1 cellular context compared by ENCODE assay signal in the genomic region with DNA sequence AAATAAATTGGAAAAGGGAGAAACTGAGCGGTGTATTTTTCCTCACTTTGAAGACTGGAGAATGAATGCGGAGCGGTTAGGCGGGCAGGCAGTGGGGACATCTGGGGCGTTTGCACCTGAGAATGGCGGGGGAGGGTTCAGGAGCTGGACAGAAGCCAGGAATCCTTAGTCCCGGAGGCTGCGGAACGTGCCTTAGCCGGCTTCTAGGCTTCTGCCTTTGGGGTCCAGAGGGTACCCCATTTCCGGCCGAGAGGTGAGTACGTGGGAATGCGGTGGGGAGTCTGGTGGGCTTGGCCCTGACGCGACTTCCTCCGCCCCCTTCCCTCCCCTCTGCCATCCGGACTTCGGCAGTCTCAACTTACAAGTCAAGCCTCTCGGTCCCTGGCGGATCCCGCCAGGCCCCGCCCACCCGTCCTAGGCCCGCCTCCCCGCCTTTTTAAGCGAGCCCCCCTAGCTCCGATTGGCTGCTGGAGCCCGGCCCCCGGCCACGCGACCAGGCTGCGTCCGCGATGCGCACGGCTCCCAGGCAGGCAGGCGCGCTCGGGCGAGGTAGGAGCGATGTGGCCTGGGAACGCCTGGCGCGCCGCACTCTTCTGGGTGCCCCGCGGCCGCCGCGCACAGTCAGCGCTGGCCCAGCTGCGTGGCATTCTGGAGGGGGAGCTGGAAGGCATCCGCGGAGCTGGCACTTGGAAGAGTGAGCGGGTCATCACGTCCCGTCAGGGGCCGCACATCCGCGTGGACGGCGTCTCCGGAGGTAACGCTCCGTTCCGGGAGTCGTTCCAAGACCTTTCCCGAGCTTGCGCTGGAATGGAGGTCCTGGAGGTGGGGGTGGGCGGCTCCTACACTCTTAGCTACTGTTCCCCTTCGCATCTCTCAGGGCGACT.
TF ChIP-seq lines count a peak whose summit lies in the region.

A gene (plus strand): TSS at position 525 of the 884 bp plus-strand sequence. CDS start 34 bp downstream, at position 559.

TF ChIP-seq in K562, 482 proteins besides CTCF, POLR2A, EP300 and RAD21 (continued from another document and continues in another):
- TF ChIP-seq, protein P1, sequence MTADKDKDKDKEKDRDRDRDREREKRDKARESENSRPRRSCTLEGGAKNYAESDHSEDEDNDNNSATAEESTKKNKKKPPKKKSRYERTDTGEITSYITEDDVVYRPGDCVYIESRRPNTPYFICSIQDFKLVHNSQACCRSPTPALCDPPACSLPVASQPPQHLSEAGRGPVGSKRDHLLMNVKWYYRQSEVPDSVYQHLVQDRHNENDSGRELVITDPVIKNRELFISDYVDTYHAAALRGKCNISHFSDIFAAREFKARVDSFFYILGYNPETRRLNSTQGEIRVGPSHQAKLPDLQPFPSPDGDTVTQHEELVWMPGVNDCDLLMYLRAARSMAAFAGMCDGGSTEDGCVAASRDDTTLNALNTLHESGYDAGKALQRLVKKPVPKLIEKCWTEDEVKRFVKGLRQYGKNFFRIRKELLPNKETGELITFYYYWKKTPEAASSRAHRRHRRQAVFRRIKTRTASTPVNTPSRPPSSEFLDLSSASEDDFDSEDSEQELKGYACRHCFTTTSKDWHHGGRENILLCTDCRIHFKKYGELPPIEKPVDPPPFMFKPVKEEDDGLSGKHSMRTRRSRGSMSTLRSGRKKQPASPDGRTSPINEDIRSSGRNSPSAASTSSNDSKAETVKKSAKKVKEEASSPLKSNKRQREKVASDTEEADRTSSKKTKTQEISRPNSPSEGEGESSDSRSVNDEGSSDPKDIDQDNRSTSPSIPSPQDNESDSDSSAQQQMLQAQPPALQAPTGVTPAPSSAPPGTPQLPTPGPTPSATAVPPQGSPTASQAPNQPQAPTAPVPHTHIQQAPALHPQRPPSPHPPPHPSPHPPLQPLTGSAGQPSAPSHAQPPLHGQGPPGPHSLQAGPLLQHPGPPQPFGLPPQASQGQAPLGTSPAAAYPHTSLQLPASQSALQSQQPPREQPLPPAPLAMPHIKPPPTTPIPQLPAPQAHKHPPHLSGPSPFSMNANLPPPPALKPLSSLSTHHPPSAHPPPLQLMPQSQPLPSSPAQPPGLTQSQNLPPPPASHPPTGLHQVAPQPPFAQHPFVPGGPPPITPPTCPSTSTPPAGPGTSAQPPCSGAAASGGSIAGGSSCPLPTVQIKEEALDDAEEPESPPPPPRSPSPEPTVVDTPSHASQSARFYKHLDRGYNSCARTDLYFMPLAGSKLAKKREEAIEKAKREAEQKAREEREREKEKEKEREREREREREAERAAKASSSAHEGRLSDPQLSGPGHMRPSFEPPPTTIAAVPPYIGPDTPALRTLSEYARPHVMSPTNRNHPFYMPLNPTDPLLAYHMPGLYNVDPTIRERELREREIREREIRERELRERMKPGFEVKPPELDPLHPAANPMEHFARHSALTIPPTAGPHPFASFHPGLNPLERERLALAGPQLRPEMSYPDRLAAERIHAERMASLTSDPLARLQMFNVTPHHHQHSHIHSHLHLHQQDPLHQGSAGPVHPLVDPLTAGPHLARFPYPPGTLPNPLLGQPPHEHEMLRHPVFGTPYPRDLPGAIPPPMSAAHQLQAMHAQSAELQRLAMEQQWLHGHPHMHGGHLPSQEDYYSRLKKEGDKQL (CRISPR knock-in tag; IDR thresholded peaks at IDR 0.05; ENCODE audit: borderline replicate concordance): no peak
- TF ChIP-seq SIN3B (IDR thresholded peaks at IDR 0.05; ENCODE audit: low read depth): peak; percentile 72; the same call in 1 of the 2 replicates
- TF ChIP-seq HDAC8 (tag; IDR thresholded peaks at IDR 0.05): no peak
- TF ChIP-seq HMG20A (CRISPR knock-in tag; conservative IDR thresholded peaks at IDR 0.05): no peak
- TF ChIP-seq, protein P2, sequence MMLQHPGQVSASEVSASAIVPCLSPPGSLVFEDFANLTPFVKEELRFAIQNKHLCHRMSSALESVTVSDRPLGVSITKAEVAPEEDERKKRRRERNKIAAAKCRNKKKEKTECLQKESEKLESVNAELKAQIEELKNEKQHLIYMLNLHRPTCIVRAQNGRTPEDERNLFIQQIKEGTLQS (IDR thresholded peaks at IDR 0.05): no peak
- TF ChIP-seq, protein P2 (CRISPR knock-in tag; conservative IDR thresholded peaks at IDR 0.05): no peak
- peak; percentile 61 for TF ChIP-seq SMAD1 (IDR thresholded peaks at IDR 0.05; ENCODE audit: low read depth, low read length, partially characterized antibody)
- TF ChIP-seq HDAC1 (IDR thresholded peaks at IDR 0.05): peak in 1 of 2 experiments; percentile 93; a peak in 2 of 4 replicates
- no peak for TF ChIP-seq ETS2 (tag; IDR thresholded peaks at IDR 0.05; ENCODE audit: borderline replicate concordance, poor library complexity, severe bottlenecking)
- TF ChIP-seq ZNF79 (CRISPR knock-in tag; IDR thresholded peaks at IDR 0.05; ENCODE audit: low read depth): no peak
- no peak for TF ChIP-seq ZNF124 (CRISPR knock-in tag; IDR thresholded peaks at IDR 0.05)
- TF ChIP-seq ELF1 (tag; IDR thresholded peaks at IDR 0.05): no peak
- no peak for TF ChIP-seq MYNN (IDR thresholded peaks at IDR 0.05)
- no peak for TF ChIP-seq MYNN (CRISPR knock-in tag; IDR thresholded peaks at IDR 0.05)
- no peak for TF ChIP-seq ZNF644 (tag; IDR thresholded peaks at IDR 0.05; ENCODE audit: low read depth)
- TF ChIP-seq, protein P3, sequence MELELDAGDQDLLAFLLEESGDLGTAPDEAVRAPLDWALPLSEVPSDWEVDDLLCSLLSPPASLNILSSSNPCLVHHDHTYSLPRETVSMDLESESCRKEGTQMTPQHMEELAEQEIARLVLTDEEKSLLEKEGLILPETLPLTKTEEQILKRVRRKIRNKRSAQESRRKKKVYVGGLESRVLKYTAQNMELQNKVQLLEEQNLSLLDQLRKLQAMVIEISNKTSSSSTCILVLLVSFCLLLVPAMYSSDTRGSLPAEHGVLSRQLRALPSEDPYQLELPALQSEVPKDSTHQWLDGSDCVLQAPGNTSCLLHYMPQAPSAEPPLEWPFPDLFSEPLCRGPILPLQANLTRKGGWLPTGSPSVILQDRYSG (tag; conservative IDR thresholded peaks at IDR 0.05; ENCODE audit: low read depth): no peak
- no peak for TF ChIP-seq ZNF133 (CRISPR knock-in tag; IDR thresholded peaks at IDR 0.05)
- TF ChIP-seq PHF21A (IDR thresholded peaks at IDR 0.05; ENCODE audit: borderline replicate concordance, low read depth): no peak
- peak; percentile 78; the same call in 1 of the 2 replicates for TF ChIP-seq PHF8 (IDR thresholded peaks at IDR 0.05; ENCODE audit: borderline replicate concordance, low read length)
- peak; percentile 80; the same call in 1 of the 2 replicates for TF ChIP-seq ZBTB7A (IDR thresholded peaks at IDR 0.05; ENCODE audit: borderline replicate concordance, control insufficient read depth, low read depth, low read length)
- no peak for TF ChIP-seq ZNF354B (CRISPR knock-in tag; IDR thresholded peaks at IDR 0.05)
- peak; percentile 82 for TF ChIP-seq CXXC5 (CRISPR knock-in tag; IDR thresholded peaks at IDR 0.05)
- TF ChIP-seq TCF7L2 (IDR thresholded peaks at IDR 0.05; ENCODE audit: low read depth, low read length): no peak
- no peak for TF ChIP-seq STAT5B (CRISPR knock-in tag; IDR thresholded peaks at IDR 0.05)
- TF ChIP-seq, protein P4, sequence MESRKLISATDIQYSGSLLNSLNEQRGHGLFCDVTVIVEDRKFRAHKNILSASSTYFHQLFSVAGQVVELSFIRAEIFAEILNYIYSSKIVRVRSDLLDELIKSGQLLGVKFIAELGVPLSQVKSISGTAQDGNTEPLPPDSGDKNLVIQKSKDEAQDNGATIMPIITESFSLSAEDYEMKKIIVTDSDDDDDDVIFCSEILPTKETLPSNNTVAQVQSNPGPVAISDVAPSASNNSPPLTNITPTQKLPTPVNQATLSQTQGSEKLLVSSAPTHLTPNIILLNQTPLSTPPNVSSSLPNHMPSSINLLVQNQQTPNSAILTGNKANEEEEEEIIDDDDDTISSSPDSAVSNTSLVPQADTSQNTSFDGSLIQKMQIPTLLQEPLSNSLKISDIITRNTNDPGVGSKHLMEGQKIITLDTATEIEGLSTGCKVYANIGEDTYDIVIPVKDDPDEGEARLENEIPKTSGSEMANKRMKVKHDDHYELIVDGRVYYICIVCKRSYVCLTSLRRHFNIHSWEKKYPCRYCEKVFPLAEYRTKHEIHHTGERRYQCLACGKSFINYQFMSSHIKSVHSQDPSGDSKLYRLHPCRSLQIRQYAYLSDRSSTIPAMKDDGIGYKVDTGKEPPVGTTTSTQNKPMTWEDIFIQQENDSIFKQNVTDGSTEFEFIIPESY (CRISPR knock-in tag; IDR thresholded peaks at IDR 0.05): no peak
- TF ChIP-seq, protein P5, sequence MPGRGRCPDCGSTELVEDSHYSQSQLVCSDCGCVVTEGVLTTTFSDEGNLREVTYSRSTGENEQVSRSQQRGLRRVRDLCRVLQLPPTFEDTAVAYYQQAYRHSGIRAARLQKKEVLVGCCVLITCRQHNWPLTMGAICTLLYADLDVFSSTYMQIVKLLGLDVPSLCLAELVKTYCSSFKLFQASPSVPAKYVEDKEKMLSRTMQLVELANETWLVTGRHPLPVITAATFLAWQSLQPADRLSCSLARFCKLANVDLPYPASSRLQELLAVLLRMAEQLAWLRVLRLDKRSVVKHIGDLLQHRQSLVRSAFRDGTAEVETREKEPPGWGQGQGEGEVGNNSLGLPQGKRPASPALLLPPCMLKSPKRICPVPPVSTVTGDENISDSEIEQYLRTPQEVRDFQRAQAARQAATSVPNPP (IDR thresholded peaks at IDR 0.05; ENCODE audit: borderline replicate concordance, insufficient read depth, insufficient read length): no peak
- no peak for TF ChIP-seq MED1 (CRISPR knock-in tag; IDR thresholded peaks at IDR 0.05; ENCODE audit: borderline replicate concordance)
- TF ChIP-seq ZC3H11A (IDR thresholded peaks at IDR 0.05; ENCODE audit: low read depth, low read length): no peak
- TF ChIP-seq, protein P6, sequence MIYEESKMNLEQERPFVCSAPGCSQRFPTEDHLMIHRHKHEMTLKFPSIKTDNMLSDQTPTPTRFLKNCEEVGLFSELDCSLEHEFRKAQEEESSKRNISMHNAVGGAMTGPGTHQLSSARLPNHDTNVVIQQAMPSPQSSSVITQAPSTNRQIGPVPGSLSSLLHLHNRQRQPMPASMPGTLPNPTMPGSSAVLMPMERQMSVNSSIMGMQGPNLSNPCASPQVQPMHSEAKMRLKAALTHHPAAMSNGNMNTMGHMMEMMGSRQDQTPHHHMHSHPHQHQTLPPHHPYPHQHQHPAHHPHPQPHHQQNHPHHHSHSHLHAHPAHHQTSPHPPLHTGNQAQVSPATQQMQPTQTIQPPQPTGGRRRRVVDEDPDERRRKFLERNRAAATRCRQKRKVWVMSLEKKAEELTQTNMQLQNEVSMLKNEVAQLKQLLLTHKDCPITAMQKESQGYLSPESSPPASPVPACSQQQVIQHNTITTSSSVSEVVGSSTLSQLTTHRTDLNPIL (CRISPR knock-in tag; IDR thresholded peaks at IDR 0.05): no peak
- no peak for TF ChIP-seq TOE1 (IDR thresholded peaks at IDR 0.05; ENCODE audit: borderline replicate concordance)
- TF ChIP-seq TOE1 (CRISPR knock-in tag; IDR thresholded peaks at IDR 0.05; ENCODE audit: borderline replicate concordance, low read depth): no peak
- peak in 1 of 3 experiments; percentile 52 for TF ChIP-seq YY1 (IDR thresholded peaks at IDR 0.05; ENCODE audit: borderline replicate concordance in 1 of 3, control insufficient read depth in 1 of 3, extremely low read depth in 1 of 3, insufficient read depth in 3 of 3, insufficient read length in 1 of 3, insufficient replicate concordance in 2 of 3, low read depth in 1 of 3, low read length in 2 of 3)
- TF ChIP-seq EWSR1 (IDR thresholded peaks at IDR 0.05; ENCODE audit: borderline replicate concordance, low read depth, partially characterized antibody): no peak
- TF ChIP-seq ARID2 (IDR thresholded peaks at IDR 0.05): no peak
- no peak; the same call in 1 of the 2 replicates for TF ChIP-seq SP1 (CRISPR knock-in tag; IDR thresholded peaks at IDR 0.05)
- no peak; a peak in 3 of 4 replicates for TF ChIP-seq MAZ (CRISPR knock-in tag; conservative IDR thresholded peaks at IDR 0.05 in 1 of 2, IDR thresholded peaks at IDR 0.05 in 1 of 2)
- peak; percentile 50 for TF ChIP-seq PHF20 (IDR thresholded peaks at IDR 0.05; ENCODE audit: partially characterized antibody)
- TF ChIP-seq, protein P7, sequence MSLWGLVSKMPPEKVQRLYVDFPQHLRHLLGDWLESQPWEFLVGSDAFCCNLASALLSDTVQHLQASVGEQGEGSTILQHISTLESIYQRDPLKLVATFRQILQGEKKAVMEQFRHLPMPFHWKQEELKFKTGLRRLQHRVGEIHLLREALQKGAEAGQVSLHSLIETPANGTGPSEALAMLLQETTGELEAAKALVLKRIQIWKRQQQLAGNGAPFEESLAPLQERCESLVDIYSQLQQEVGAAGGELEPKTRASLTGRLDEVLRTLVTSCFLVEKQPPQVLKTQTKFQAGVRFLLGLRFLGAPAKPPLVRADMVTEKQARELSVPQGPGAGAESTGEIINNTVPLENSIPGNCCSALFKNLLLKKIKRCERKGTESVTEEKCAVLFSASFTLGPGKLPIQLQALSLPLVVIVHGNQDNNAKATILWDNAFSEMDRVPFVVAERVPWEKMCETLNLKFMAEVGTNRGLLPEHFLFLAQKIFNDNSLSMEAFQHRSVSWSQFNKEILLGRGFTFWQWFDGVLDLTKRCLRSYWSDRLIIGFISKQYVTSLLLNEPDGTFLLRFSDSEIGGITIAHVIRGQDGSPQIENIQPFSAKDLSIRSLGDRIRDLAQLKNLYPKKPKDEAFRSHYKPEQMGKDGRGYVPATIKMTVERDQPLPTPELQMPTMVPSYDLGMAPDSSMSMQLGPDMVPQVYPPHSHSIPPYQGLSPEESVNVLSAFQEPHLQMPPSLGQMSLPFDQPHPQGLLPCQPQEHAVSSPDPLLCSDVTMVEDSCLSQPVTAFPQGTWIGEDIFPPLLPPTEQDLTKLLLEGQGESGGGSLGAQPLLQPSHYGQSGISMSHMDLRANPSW (CRISPR knock-in tag; IDR thresholded peaks at IDR 0.05): no peak
- TF ChIP-seq, protein P8, sequence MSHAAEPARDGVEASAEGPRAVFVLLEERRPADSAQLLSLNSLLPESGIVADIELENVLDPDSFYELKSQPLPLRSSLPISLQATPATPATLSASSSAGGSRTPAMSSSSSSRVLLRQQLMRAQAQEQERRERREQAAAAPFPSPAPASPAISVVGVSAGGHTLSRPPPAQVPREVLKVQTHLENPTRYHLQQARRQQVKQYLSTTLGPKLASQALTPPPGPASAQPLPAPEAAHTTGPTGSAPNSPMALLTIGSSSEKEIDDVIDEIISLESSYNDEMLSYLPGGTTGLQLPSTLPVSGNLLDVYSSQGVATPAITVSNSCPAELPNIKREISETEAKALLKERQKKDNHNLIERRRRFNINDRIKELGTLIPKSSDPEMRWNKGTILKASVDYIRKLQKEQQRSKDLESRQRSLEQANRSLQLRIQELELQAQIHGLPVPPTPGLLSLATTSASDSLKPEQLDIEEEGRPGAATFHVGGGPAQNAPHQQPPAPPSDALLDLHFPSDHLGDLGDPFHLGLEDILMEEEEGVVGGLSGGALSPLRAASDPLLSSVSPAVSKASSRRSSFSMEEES (CRISPR knock-in tag; IDR thresholded peaks at IDR 0.05): no peak
- no peak for TF ChIP-seq DNMT1 (IDR thresholded peaks at IDR 0.05)
- TF ChIP-seq ZNF232 (CRISPR knock-in tag; IDR thresholded peaks at IDR 0.05): no peak
- no peak for TF ChIP-seq BMI1 (IDR thresholded peaks at IDR 0.05; ENCODE audit: low read length)
- TF ChIP-seq, protein P9, sequence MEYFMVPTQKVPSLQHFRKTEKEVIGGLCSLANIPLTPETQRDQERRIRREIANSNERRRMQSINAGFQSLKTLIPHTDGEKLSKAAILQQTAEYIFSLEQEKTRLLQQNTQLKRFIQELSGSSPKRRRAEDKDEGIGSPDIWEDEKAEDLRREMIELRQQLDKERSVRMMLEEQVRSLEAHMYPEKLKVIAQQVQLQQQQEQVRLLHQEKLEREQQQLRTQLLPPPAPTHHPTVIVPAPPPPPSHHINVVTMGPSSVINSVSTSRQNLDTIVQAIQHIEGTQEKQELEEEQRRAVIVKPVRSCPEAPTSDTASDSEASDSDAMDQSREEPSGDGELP (CRISPR knock-in tag; IDR thresholded peaks at IDR 0.05; ENCODE audit: borderline replicate concordance): peak; percentile 49; the same call in 1 of the 2 replicates
- no peak for TF ChIP-seq ZFP1 (CRISPR knock-in tag; IDR thresholded peaks at IDR 0.05)
